ENCODE assay signal across 1 cellular context in genomic region chr5:173412566-173412965, GRCh38.
TF ChIP-seq lines count a peak whose summit lies in the region.

No MANE protein-coding gene starts in this region.

TF ChIP-seq in GM23338, 12 proteins besides CTCF, POLR2A, EP300 and RAD21 (continued from another document):
- TF ChIP-seq REST (IDR thresholded peaks at IDR 0.05; ENCODE audit: unreplicated experiment) (no peak), EZH2phosphoT487 (IDR thresholded peaks at IDR 0.05; ENCODE audit: unreplicated experiment) (no peak), ZNF331 (CRISPR knock-in tag; IDR thresholded peaks at IDR 0.05; ENCODE audit: low read depth) (no peak), EZH2 (IDR thresholded peaks at IDR 0.05; ENCODE audit: low read depth, unreplicated experiment) (no peak), ZNF114 (CRISPR knock-in tag; IDR thresholded peaks at IDR 0.05) (no peak), ETS1 (IDR thresholded peaks at IDR 0.05) (no peak), POLR2AphosphoS5 (IDR thresholded peaks at IDR 0.05; ENCODE audit: low read depth) (no peak), CREB1 (CRISPR knock-in tag; IDR thresholded peaks at IDR 0.05; ENCODE audit: low read depth) (no peak)
